In genomic region chr9:126488310-126488709, GRCh38 we compare ENCODE assay signal across 24 cellular contexts.
DNase-seq lines count a peak whose midpoint lies in the region; ATAC-seq, FAIRE-seq and TF ChIP-seq lines count a peak whose summit lies in the region.
"Had no signal": no experiment of that assay in that cellular context is flagged by ENCODE, and none has a peak within 500 bp of the region (broad histone marks: within the 10 kb centered on the region; RNA-seq: fewer than 3 reads in every experiment).

No MANE protein-coding gene starts in this region.

- TF ChIP-seq EP300 in HepG2 (IDR thresholded peaks at IDR 0.05; ENCODE audit: low read depth in 2 of 2, low read length in 2 of 2), result no peak
- no peak for TF ChIP-seq EP300 in HepG2 (CRISPR knock-in tag; IDR thresholded peaks at IDR 0.05; ENCODE audit: borderline replicate concordance)

- no peak for FAIRE-seq in HepG2 (lab: Jason Lieb, UNC)
- FAIRE-seq: GM12891 had no signal

- CTCF ChIA-PET in HepG2 (lab: Yijun Ruan, JAX; ENCODE audit: low intra/inter-chr PET ratio, low total read pairs), result no interaction called here

- no peak overlapping the region for H3K27ac Mint-ChIP-seq in activated naive CD4-positive, alpha-beta T cell treated with anti-CD3 and anti-CD28 coated beads, Interleukin-2, amount 50 U/mL, for 72 hours
- H3K27ac Mint-ChIP-seq: IgD-negative memory B cell had no signal

- H3K27ac ChIP-seq in angular gyrus (ENCODE audit: low read depth, low read length) (peak overlapping the region; percentile 17), HepG2 (ENCODE audit: extremely low read length, insufficient read depth, low read length) (no peak overlapping the region), spleen (peak overlapping the region in 5 of 8 donors; percentile 43 to 79 (median 64))
- H3K27ac ChIP-seq: GM23248, SJCRH30 had no signal

- POLR2A ChIA-PET in HepG2 (lab: Yijun Ruan, JAX), result no interaction called here

- no peak for TF ChIP-seq POLR2A in HepG2 (IDR thresholded peaks at IDR 0.05; ENCODE audit: insufficient read depth in 1 of 2, low read depth in 2 of 2, low read length in 2 of 2)
- no peak for TF ChIP-seq POLR2A in spleen (IDR thresholded peaks at IDR 0.05)

- no peak overlapping the region for H3K9ac ChIP-seq in HepG2 (ENCODE audit: insufficient read depth, low read depth, low read length)
- H3K9ac ChIP-seq: GM23248 had no signal

- 57% methylated on average over 8 of the region's 8 CpGs for WGBS in HepG2 (ENCODE audit: low lambda C conversion rate)
- 51 to 58% (median 57%) methylated on average over 8 of the region's 8 CpGs for WGBS in spleen, 5 donors

- intact Hi-C loops in HepG2 (cut with micrococcal nuclease; ENCODE audit: unreplicated experiment), result no loop called here
- intact Hi-C loops in spleen (cut with DNase I; ENCODE audit: low total_unique reads), result no loop called here

- no peak for TF ChIP-seq RAD21 in HepG2 (CRISPR knock-in tag; IDR thresholded peaks at IDR 0.05)

- H3K27me3 ChIP-seq in HepG2 (ENCODE audit: control insufficient read depth in 1 of 2, insufficient read depth in 2 of 2, low read length in 2 of 2), result no peaks in the 10 kb centered on the region
- H3K27me3 ChIP-seq in spleen (replicated peaks in 1 of 7), result peaks cover 0 to 7% (median 0%) of the 10 kb centered on the region in 7 donors
- H3K27me3 ChIP-seq: SJCRH30 had no signal

- DNase-seq in dermis blood vessel endothelial cell (peak; percentile 71), HepG2 (ENCODE audit: low spot score) (no peak), spleen (no peak)
- DNase-seq in activated naive CD4-positive, alpha-beta T cell treated with anti-CD3 and anti-CD28 coated beads, Interleukin-2, amount 50 U/mL, for 72 hours (ENCODE audit: low spot score in 2 of 2), result no peak
- DNase-seq: Caco-2; CD4-positive, alpha-beta memory T cell; DMS 273 treated with DMSO at 0.1 percent for 48 hours; DMS79 treated with DMSO at 0.1 percent for 48 hours; GM23248; NCI-H1105; NCI-H146; NCI-H2029 treated with DMSO at 0.1 percent for 48 hours; NCI-H2171; NCI-H345; NCI-H524; NCI-H82; SJCRH30 had no signal

- TF ChIP-seq CTCF in HepG2 (CRISPR knock-in tag; IDR thresholded peaks at IDR 0.05) (no peak), spleen (IDR thresholded peaks at IDR 0.05 in 8 of 11, conservative IDR thresholded peaks at IDR 0.05 in 3 of 11) (no peak)

- H3K9me3 Mint-ChIP-seq in activated naive CD4-positive, alpha-beta T cell treated with anti-CD3 and anti-CD28 coated beads, Interleukin-2, amount 50 U/mL, for 72 hours, result no peaks in the 10 kb centered on the region
- H3K9me3 Mint-ChIP-seq: CD4-positive, alpha-beta memory T cell; IgD-negative memory B cell had no signal

- H4K20me1 ChIP-seq in HepG2 (ENCODE audit: insufficient read depth, low read length), result no peaks in the 10 kb centered on the region

- peak; percentile 27; the same call in 1 of the 3 replicates for ATAC-seq in HepG2
- no peak for ATAC-seq in HG02798 (IDR thresholded peaks at IDR 0.05; ENCODE audit: poor library complexity, unreplicated experiment)
- no peak for ATAC-seq in HG03025 (IDR thresholded peaks at IDR 0.05; ENCODE audit: low FRiP score, unreplicated experiment)
- ATAC-seq in activated naive CD4-positive, alpha-beta T cell treated with anti-CD3 and anti-CD28 coated beads, Interleukin-2, amount 50 U/mL, for 72 hours, result no peak
- ATAC-seq: Panc1 had no signal

- H3K4me3 ChIP-seq in HepG2 (replicated peaks in 1 of 3; ENCODE audit: insufficient read depth in 1 of 3, low read depth in 2 of 3, low read length in 3 of 3), result no peak overlapping the region
- no peak overlapping the region for H3K4me3 ChIP-seq in spleen
- H3K4me3 ChIP-seq: GM23248, HAP-1, SJCRH30 had no signal

- H3K4me1 ChIP-seq in HepG2 (ENCODE audit: insufficient read depth, low read length) (peaks cover 10% of the 10 kb centered on the region; the same call in 1 of the 2 replicates), spleen (peaks cover 0 to 52% (median 36%) of the 10 kb centered on the region in 6 donors)
- H3K4me1 ChIP-seq: Caco-2 had no signal

- peaks cover 7 to 27% of the 10 kb centered on the region in 2 experiments for H3K36me3 ChIP-seq in HepG2 (replicated peaks in 1 of 2; ENCODE audit: control insufficient read depth in 1 of 2, insufficient read depth in 2 of 2, low read length in 2 of 2)
- peaks cover 0 to 34% (median 4%) of the 10 kb centered on the region in 6 donors for H3K36me3 ChIP-seq in spleen
- H3K36me3 ChIP-seq: HAP-1, SJCRH30 had no signal

- no peaks in the 10 kb centered on the region for H3K79me2 ChIP-seq in HepG2 (ENCODE audit: insufficient read depth, low read length)

- no peaks in the 10 kb centered on the region for H3K9me3 ChIP-seq in HepG2 (ENCODE audit: low read length)
- no peaks in the 10 kb centered on the region for H3K9me3 ChIP-seq in spleen
- H3K9me3 ChIP-seq: Caco-2, HAP-1, SJCRH30 had no signal

- H2AFZ ChIP-seq in HepG2 (ENCODE audit: low read length), result no peak overlapping the region
- H2AFZ ChIP-seq: GM23248 had no signal

- H3K4me2 ChIP-seq in HepG2 (ENCODE audit: low read depth, low read length), result no peak overlapping the region

- no TSS peak for BruUV-seq in HepG2 (replicated peaks; lab: Mats Ljungman, UMichigan)

- H3K36me3 Mint-ChIP-seq in activated naive CD4-positive, alpha-beta T cell treated with anti-CD3 and anti-CD28 coated beads, Interleukin-2, amount 50 U/mL, for 72 hours, result no peaks in the 10 kb centered on the region
- H3K36me3 Mint-ChIP-seq: IgD-negative memory B cell had no signal

- in situ Hi-C loops in HepG2 (cut with HindIII; ENCODE audit: extremely low pct_ligation_motif_present, low pct_unique_long_range_greater_than_20kb), result no loop called here

TF ChIP-seq in HepG2, 621 proteins besides CTCF, POLR2A, EP300 and RAD21:
- TF ChIP-seq ZC3H13 (CRISPR knock-in tag; IDR thresholded peaks at IDR 0.05) (no peak), ZNF781 (CRISPR knock-in tag; IDR thresholded peaks at IDR 0.05; ENCODE audit: borderline replicate concordance, not compliant biosample characterization) (no peak), ZKSCAN5 (CRISPR knock-in tag; IDR thresholded peaks at IDR 0.05) (no peak), AFF4 (CRISPR knock-in tag; IDR thresholded peaks at IDR 0.05) (no peak), JUN (CRISPR knock-in tag; IDR thresholded peaks at IDR 0.05) (no peak), PREB (CRISPR knock-in tag; IDR thresholded peaks at IDR 0.05) (no peak), ZNF800 (CRISPR knock-in tag; IDR thresholded peaks at IDR 0.05) (no peak), ZNF484 (CRISPR knock-in tag; IDR thresholded peaks at IDR 0.05; ENCODE audit: borderline replicate concordance, low read depth) (no peak), MED8 (CRISPR knock-in tag; IDR thresholded peaks at IDR 0.05; ENCODE audit: insufficient replicate concordance) (no peak), KLF16 (CRISPR knock-in tag; IDR thresholded peaks at IDR 0.05) (no peak), SRF (IDR thresholded peaks at IDR 0.05; ENCODE audit: low read depth, low read length) (no peak)
